In the genomic region with DNA sequence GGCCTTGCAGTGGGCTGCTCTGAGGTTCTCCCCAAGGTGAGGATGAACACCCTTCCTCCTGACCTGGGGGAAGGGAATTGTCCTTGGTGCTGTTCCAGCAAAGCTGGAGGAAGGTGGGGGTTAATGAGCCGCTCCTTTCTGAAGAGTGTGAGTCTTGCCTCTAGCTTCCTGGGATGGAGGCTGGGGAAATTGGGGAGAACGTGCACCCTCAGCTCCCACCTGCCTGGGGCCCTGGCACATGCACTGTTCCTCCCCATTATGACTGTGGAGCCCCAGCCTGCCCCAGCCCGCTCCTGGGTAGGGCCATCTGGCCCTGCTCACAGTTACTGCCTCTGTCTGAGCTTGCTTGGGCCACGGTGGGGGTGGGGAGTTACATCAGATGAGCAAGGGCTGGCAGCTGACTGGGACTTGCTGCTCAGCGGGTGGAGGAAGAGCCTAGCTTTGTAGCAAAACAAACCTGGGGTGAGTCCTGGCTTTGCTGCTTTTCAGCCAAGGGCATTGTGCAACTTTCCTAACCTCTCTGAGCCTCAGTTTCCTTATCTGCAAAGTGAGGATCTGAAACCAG, we compare ENCODE assay signal across 8 cellular contexts. TPM values are rescaled to one million over a fixed set of nuclear protein-coding genes. Genes with fewer than 3 reads are reported as not detected.
DNase-seq lines count a peak whose midpoint lies in the region; ATAC-seq and TF ChIP-seq lines count a peak whose summit lies in the region.

No MANE protein-coding gene starts in this region.

- no peaks in the 10 kb centered on the region for H3K36me3 Mint-ChIP-seq in activated CD4-positive, alpha-beta T cell treated with anti-CD3 and anti-CD28 coated beads, Interleukin-2, amount 10 ng/mL, durations not matched to agents 24 days and 14 days (ENCODE audit: low read depth)
- H3K36me3 Mint-ChIP-seq in nephron progenitor cell (ENCODE audit: low read depth) = no peaks in the 10 kb centered on the region
- no peaks in the 10 kb centered on the region for H3K36me3 Mint-ChIP-seq in Calu3 (ENCODE audit: insufficient read depth, unreplicated experiment)

- no peaks in the 10 kb centered on the region for H3K27me3 ChIP-seq in PC-3 (ENCODE audit: low read length)
- H3K27me3 ChIP-seq in esophagus muscularis mucosa = no peaks in the 10 kb centered on the region

- TF ChIP-seq POLR2A in esophagus muscularis mucosa (IDR thresholded peaks at IDR 0.05; ENCODE audit: low read depth) = no peak

- ATAC-seq in PC-3 = no peak; the same call in 1 of the 2 replicates

- POLR2A ChIA-PET in PC-3 (lab: Charles Lee; ENCODE audit: unreplicated experiment) = interaction anchor here (1.0 kb wide), 1 partner anchor 27 kb away, joined by 3 read pairs; no protein-coding TSS in a partner anchor

- no peak overlapping the region for H3K4me2 ChIP-seq in PC-3 (ENCODE audit: low read length)

- H3K9me3 ChIP-seq in PC-3 (ENCODE audit: low read length) (no peaks in the 10 kb centered on the region), esophagus muscularis mucosa (no peaks in the 10 kb centered on the region)

- no peaks in the 10 kb centered on the region for H3K27me3 Mint-ChIP-seq in activated CD4-positive, alpha-beta T cell treated with anti-CD3 and anti-CD28 coated beads, Interleukin-2, amount 10 ng/mL, durations not matched to agents 24 days and 14 days
- H3K27me3 Mint-ChIP-seq in nephron progenitor cell (ENCODE audit: low read depth, poor library complexity) = no peaks in the 10 kb centered on the region
- H3K27me3 Mint-ChIP-seq in Calu3 (ENCODE audit: unreplicated experiment) = peaks cover 71% of the 10 kb centered on the region

- 62% methylated on average over 2 of the region's 5 CpGs for WGBS in esophagus muscularis mucosa

- intact Hi-C loops in activated CD4-positive, alpha-beta T cell treated with anti-CD3 and anti-CD28 coated beads, Interleukin-2, amount 10 ng/mL, durations not matched to agents 24 days and 14 days (cut with micrococcal nuclease) = no loop called here
- intact Hi-C loops in PC-3 (cut with micrococcal nuclease) (no loop called here), esophagus muscularis mucosa (cut with DNase I) (no loop called here), Calu3 (cut with micrococcal nuclease; ENCODE audit: unreplicated experiment) (loop anchor here (10.0 kb wide), 1 partner anchor 856 kb away; the partner anchor contains the start of gene STARD3)

- H3K27ac ChIP-seq in PC-3 (ENCODE audit: low read length) (peak overlapping the region; percentile 99), esophagus muscularis mucosa (replicated peaks in 1 of 4) (peak overlapping the region; percentile 55 to 73 (median 62))

- no peak overlapping the region for H3K9ac ChIP-seq in PC-3 (ENCODE audit: low read length)

- CTCF ChIA-PET in PC-3 (lab: Charles Lee) (no interaction called here), Calu3 (lab: Charles Lee) (interaction anchor here (0.5 to 28.0 kb wide), 35 partner anchors 8 to 869 kb away, joined by 3 to 1658 read pairs (median 4); partner anchors contain the start of genes IGFBP4, TNS4 and TOP2A)

- peaks cover 19% of the 10 kb centered on the region for H3K79me2 ChIP-seq in PC-3 (ENCODE audit: low read length)

- H3K4me3 Mint-ChIP-seq in activated CD4-positive, alpha-beta T cell treated with anti-CD3 and anti-CD28 coated beads, Interleukin-2, amount 10 ng/mL, durations not matched to agents 24 days and 14 days = peak overlapping the region; percentile 71
- H3K4me3 Mint-ChIP-seq in nephron progenitor cell (peak overlapping the region; percentile 23), Calu3 (ENCODE audit: low read depth, unreplicated experiment) (no peak overlapping the region)

- H4K20me1 ChIP-seq in PC-3 (ENCODE audit: low read length) = peaks cover 12% of the 10 kb centered on the region; the same call in 1 of the 2 replicates

- TF ChIP-seq CTCF in PC-3 (conservative IDR thresholded peaks at IDR 0.05; ENCODE audit: low read depth, low read length) = no peak
- no peak for TF ChIP-seq CTCF in esophagus muscularis mucosa (IDR thresholded peaks at IDR 0.05)
- no peak for TF ChIP-seq CTCF in nephron progenitor cell (IDR thresholded peaks at IDR 0.05)
- TF ChIP-seq CTCF in Calu3 (IDR thresholded peaks at IDR 0.05; ENCODE audit: unreplicated experiment) = no peak

- BruUV-seq in PC-3 (replicated peaks; lab: Mats Ljungman, UMichigan) = no TSS peak
- BruUV-seq in Calu3 (replicated peaks; lab: Mats Ljungman, UMichigan) = no TSS peak

- no peaks in the 10 kb centered on the region for H3K9me2 ChIP-seq in PC-3 (replicated peaks; ENCODE audit: low read length)

- peak; percentile 77 for DNase-seq in activated CD4-positive, alpha-beta T cell treated with anti-CD3 and anti-CD28 coated beads, Interleukin-2, amount 10 ng/mL, durations not matched to agents 24 days and 14 days
- no peak for DNase-seq in activated CD4-positive, alpha-beta T cell treated with anti-CD3 and anti-CD28 coated beads for 1 hour
- peak; percentile 2 for DNase-seq in PC-3
- DNase-seq in esophagus muscularis mucosa (ENCODE audit: extremely low spot score) = no peak
- DNase-seq in nephron progenitor cell = peak; percentile 25
- no peak for DNase-seq in Kasumi-1 (lab: John Stamatoyannopoulos, UW)
- DNase-seq in Calu3 = no peak
- no peak for DNase-seq in NCI-H128 (lab: John Stamatoyannopoulos, UW; ENCODE audit: unreplicated experiment)

- H2AFZ ChIP-seq in PC-3 (ENCODE audit: low read length) = no peak overlapping the region

- peaks cover 73% of the 10 kb centered on the region for H3K36me3 ChIP-seq in PC-3 (ENCODE audit: low read depth, low read length)
- H3K36me3 ChIP-seq in esophagus muscularis mucosa = no peaks in the 10 kb centered on the region

- TF ChIP-seq EP300 in esophagus muscularis mucosa (IDR thresholded peaks at IDR 0.05) = no peak

- peaks cover 62% of the 10 kb centered on the region for H3K4me1 Mint-ChIP-seq in activated CD4-positive, alpha-beta T cell treated with anti-CD3 and anti-CD28 coated beads, Interleukin-2, amount 10 ng/mL, durations not matched to agents 24 days and 14 days
- peaks cover 52% of the 10 kb centered on the region for H3K4me1 Mint-ChIP-seq in nephron progenitor cell
- peaks cover 30% of the 10 kb centered on the region for H3K4me1 Mint-ChIP-seq in Calu3 (ENCODE audit: low read depth, unreplicated experiment)

- H3K4me3 ChIP-seq in PC-3 (ENCODE audit: low read length) (no peak overlapping the region), esophagus muscularis mucosa (no peak overlapping the region)

- H3K4me1 ChIP-seq in PC-3 (ENCODE audit: insufficient read depth, low read length) (peaks cover 60% of the 10 kb centered on the region), esophagus muscularis mucosa (peaks cover 8 to 57% (median 47%) of the 10 kb centered on the region in 4 donors)

- H3F3A ChIP-seq in PC-3 (ENCODE audit: low read length, unreplicated experiment) = peaks cover 25% of the 10 kb centered on the region

- H3K9me3 Mint-ChIP-seq in activated CD4-positive, alpha-beta T cell treated with anti-CD3 and anti-CD28 coated beads, Interleukin-2, amount 10 ng/mL, durations not matched to agents 24 days and 14 days = no peaks in the 10 kb centered on the region
- H3K9me3 Mint-ChIP-seq in nephron progenitor cell (no peaks in the 10 kb centered on the region), Calu3 (ENCODE audit: low read depth, unreplicated experiment) (peaks cover 3% of the 10 kb centered on the region)

- peak overlapping the region; percentile 84 for H3K27ac Mint-ChIP-seq in activated CD4-positive, alpha-beta T cell treated with anti-CD3 and anti-CD28 coated beads, Interleukin-2, amount 10 ng/mL, durations not matched to agents 24 days and 14 days
- peak overlapping the region; percentile 81 for H3K27ac Mint-ChIP-seq in nephron progenitor cell
- H3K27ac Mint-ChIP-seq in Calu3 (ENCODE audit: unreplicated experiment) = no peak overlapping the region

RNA-seq across cellular contexts. Expression of gene TNS4, which starts 11.1 kb away (rescaled TPM):
- total RNA-seq in activated CD4-positive, alpha-beta T cell treated with anti-CD3 and anti-CD28 coated beads, Interleukin-2, amount 10 ng/mL, durations not matched to agents 24 days and 14 days = 13.1 and 16.8 TPM in 2 replicates
- total RNA-seq in PC-3 (2014; rRNA removed) (127 and 128 TPM in 2 replicates), esophagus muscularis mucosa (not detected), Calu3 (2022) (0.21 and 0.44 TPM in 2 replicates)

RNA-seq across cellular contexts. Expression of gene IGFBP4, which starts 47.1 kb away (rescaled TPM):
- 113 and 117 TPM in 2 replicates for total RNA-seq in activated CD4-positive, alpha-beta T cell treated with anti-CD3 and anti-CD28 coated beads, Interleukin-2, amount 10 ng/mL, durations not matched to agents 24 days and 14 days
- 164 and 297 TPM in 2 replicates for total RNA-seq in PC-3 (2014; rRNA removed)
- 100 to 1,000 TPM; 258 to 444 (median 268) TPM for total RNA-seq in esophagus muscularis mucosa
- total RNA-seq in Calu3 (2022) = 33.9 and 39.2 TPM in 2 replicates

Comparison
In these comparisons a context has a peak if more than half of its experiments do, and no peak if none do; other contexts are left out.
1. DNase-seq: peak in activated CD4-positive, alpha-beta T cell treated with anti-CD3 and anti-CD28 coated beads, Interleukin-2, amount 10 ng/mL, durations not matched to agents 24 days and 14 days (single experiment), PC-3 (single experiment) and nephron progenitor cell (single experiment); none in activated CD4-positive, alpha-beta T cell treated with anti-CD3 and anti-CD28 coated beads for 1 hour (single experiment), esophagus muscularis mucosa (single experiment), Kasumi-1 (0 of 2), Calu3 (single experiment) and NCI-H128 (single experiment).